ENCODE assay signal across 9 cellular contexts in the genomic region with DNA sequence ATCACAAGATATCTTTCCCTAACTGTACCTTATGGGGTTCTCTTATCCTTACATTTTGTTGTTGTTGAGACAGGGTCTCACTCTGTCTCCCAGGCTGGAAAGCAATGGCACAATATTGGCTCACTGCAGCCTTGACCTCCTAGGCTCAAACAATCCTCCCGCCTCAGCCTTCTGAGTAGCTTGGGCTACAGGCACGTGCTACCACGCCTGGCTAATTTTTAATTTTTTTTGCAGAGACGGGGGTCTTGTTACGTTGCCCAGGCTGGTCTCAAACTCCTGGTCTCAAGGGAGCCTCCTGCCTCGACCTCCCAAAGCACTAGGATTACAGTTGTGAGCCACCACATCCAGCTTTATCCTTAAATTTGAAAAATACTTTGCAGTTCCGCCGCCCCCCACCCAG.
"Had no signal": no experiment of that assay in that cellular context is flagged by ENCODE, and none has a peak within 500 bp of the region (broad histone marks: within the 10 kb centered on the region; RNA-seq: fewer than 3 reads in every experiment).

No MANE protein-coding gene starts in this region.

- H3K9me3 ChIP-seq: HAP-1 had no signal

- DNase-seq: GM23248, GOT3, H7, HFFc6, KBM-7 had no signal

- H3K9me3 Mint-ChIP-seq: HFFc6, IgD-negative memory B cell had no signal

- H3K4me3 Mint-ChIP-seq: HFFc6, IgD-negative memory B cell had no signal

- ATAC-seq: HCT116 had no signal

- H3K27ac ChIP-seq: GM23248 had no signal

- H3K9ac ChIP-seq: GM23248 had no signal

- H3K27ac Mint-ChIP-seq: HFFc6 had no signal

- FAIRE-seq: HTR-8/SVneo had no signal

- H2AFZ ChIP-seq: GM23248 had no signal

- H3K36me3 ChIP-seq: HAP-1 had no signal

- H3K27me3 Mint-ChIP-seq: IgD-negative memory B cell had no signal

- H3K4me3 ChIP-seq: GM23248, HAP-1 had no signal
